In the genomic region with DNA sequence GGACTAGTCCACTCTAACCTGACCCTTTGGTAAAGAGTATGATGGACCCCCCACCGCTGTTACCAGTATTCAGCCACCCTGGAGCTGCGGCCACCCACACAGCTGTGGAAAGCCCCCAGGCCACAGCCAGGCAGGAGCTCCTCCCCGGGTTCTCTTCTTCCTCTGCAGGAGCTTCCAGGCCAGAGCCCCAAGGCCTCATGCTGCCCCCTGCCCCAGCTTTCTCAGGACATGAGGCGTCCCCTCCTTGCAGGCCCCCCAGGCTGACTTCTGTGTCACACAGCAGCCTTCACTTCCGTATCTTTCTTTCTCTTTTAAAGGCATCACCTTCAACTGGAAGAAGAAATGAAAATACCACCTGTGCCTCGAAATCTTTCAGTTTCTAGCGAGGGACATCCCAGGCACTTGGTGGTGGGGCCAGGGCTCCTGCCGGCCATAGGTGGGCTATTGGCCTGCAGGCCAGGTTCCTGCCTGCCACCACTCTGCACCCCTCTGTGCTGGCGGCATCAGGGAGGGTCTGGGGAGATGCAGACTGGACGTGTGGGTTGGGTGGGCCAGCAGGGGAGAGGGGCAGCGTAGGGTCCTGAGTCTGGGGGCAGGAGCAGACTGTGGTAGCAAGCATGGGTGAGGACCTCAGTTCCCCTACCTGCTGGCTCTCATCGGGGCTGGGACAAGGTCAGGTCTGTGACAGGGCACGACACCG, we compare ENCODE assay signal across 8 cellular contexts. TPM values are rescaled to one million over a fixed set of nuclear protein-coding genes. Genes with fewer than 3 reads are reported as not detected.
DNase-seq lines count a peak whose midpoint lies in the region; ATAC-seq and TF ChIP-seq lines count a peak whose summit lies in the region.

No MANE protein-coding gene starts in this region.

- TF ChIP-seq CTCF in heart right ventricle (IDR thresholded peaks at IDR 0.05) (no peak), dorsolateral prefrontal cortex (IDR thresholded peaks at IDR 0.05 in 54 of 56, conservative IDR thresholded peaks at IDR 0.05 in 2 of 56; ENCODE audit: low read depth in 1 of 56, partially characterized antibody in 56 of 56) (no peak), upper lobe of left lung (IDR thresholded peaks at IDR 0.05) (no peak)

- no peak overlapping the region for H4K12ac ChIP-seq in trophoblast cell (ENCODE audit: low read depth, low read length)

- H2BK5ac ChIP-seq in trophoblast cell (ENCODE audit: low read depth, low read length, poor library complexity): no peak overlapping the region

- 73 to 76% methylated on average over 14 of the region's 14 CpGs for WGBS in heart right ventricle, 2 donors
- WGBS in upper lobe of left lung, 2 donors: 70 to 76% methylated on average over 13 to 14 of the region's 14 CpGs
- WGBS in trophoblast cell (ENCODE audit: extremely low coverage, insufficient coverage, insufficient read length): no CpG with 5 or more reads among the region's 14 CpGs

- ATAC-seq in heart right ventricle: no peak
- ATAC-seq in Right ventricle myocardium superior (ENCODE audit: poor library complexity): no peak
- ATAC-seq in HG03135 (IDR thresholded peaks at IDR 0.05; ENCODE audit: unreplicated experiment): peak; percentile 55
- ATAC-seq in upper lobe of left lung (ENCODE audit: low FRiP score in 2 of 2): no peak

- no peak overlapping the region for H2BK12ac ChIP-seq in trophoblast cell (ENCODE audit: low read length)

- peak overlapping the region in 3 of 10 donors; percentile 5 to 37 (median 36) for H3K4me3 ChIP-seq in heart right ventricle
- no peak overlapping the region for H3K4me3 ChIP-seq in dorsolateral prefrontal cortex
- peak overlapping the region in 2 of 4 donors; percentile 21 to 27 for H3K4me3 ChIP-seq in upper lobe of left lung
- H3K4me3 ChIP-seq in trophoblast cell (ENCODE audit: low read depth, low read length): no peak overlapping the region

- no peak overlapping the region for H3K14ac ChIP-seq in trophoblast cell (ENCODE audit: low read length)

- no peak overlapping the region for H2BK120ac ChIP-seq in trophoblast cell (ENCODE audit: insufficient read depth, low read length, poor library complexity)

- intact Hi-C loops in heart right ventricle (cut with DNase I) (no loop called here), Right ventricle myocardium superior (cut with DNase I) (no loop called here), dorsolateral prefrontal cortex (cut with DNase I) (no loop called here)

- no peak overlapping the region for H4K91ac ChIP-seq in trophoblast cell (ENCODE audit: low read depth, low read length)

- no peak overlapping the region for H2AK5ac ChIP-seq in trophoblast cell (ENCODE audit: low read length)

- DNase-seq in heart right ventricle: no peak
- DNase-seq in Right ventricle myocardium superior: no peak
- no peak for DNase-seq in dorsolateral prefrontal cortex
- DNase-seq in upper lobe of left lung: peak in 1 of 2 donors; percentile 39
- no peak for DNase-seq in NCI-H524 treated with DMSO at 0.1 percent for 48 hours (lab: John Stamatoyannopoulos, UW)
- DNase-seq in trophoblast cell: no peak
- DNase-seq in effector CD8-positive, alpha-beta T cell (lab: John Stamatoyannopoulos, UW): no peak

- H3K9me3 ChIP-seq in heart right ventricle: no peaks in the 10 kb centered on the region
- H3K9me3 ChIP-seq in upper lobe of left lung: no peaks in the 10 kb centered on the region
- no peaks in the 10 kb centered on the region for H3K9me3 ChIP-seq in trophoblast cell (ENCODE audit: insufficient read depth, low read depth, low read length)

- no peak overlapping the region for H3K4me2 ChIP-seq in trophoblast cell (ENCODE audit: low read length)

- TF ChIP-seq POLR2A in upper lobe of left lung (IDR thresholded peaks at IDR 0.05): no peak

- H3K4me1 ChIP-seq in heart right ventricle (peaks cover 58 to 100% (median 100%) of the 10 kb centered on the region in 9 donors), upper lobe of left lung (peaks cover 91 to 100% (median 98%) of the 10 kb centered on the region in 4 donors), trophoblast cell (ENCODE audit: control insufficient read depth in 1 of 2, insufficient read depth in 2 of 2, low read length in 2 of 2) (peaks cover 6 to 11% of the 10 kb centered on the region in 2 experiments)

- H3K4ac ChIP-seq in trophoblast cell (ENCODE audit: low read depth, low read length): no peak overlapping the region

- H4K8ac ChIP-seq in trophoblast cell (ENCODE audit: low read depth, low read length): no peak overlapping the region

- H3K36me3 ChIP-seq in heart right ventricle: peaks cover 0 to 26% (median 0%) of the 10 kb centered on the region in 9 donors
- H3K36me3 ChIP-seq in upper lobe of left lung: peaks cover 0 to 18% (median 9%) of the 10 kb centered on the region in 4 donors
- H3K36me3 ChIP-seq in trophoblast cell (ENCODE audit: control insufficient read depth in 1 of 2, insufficient read depth in 2 of 2, low read length in 2 of 2): peaks cover 3 to 15% of the 10 kb centered on the region in 2 experiments

- no peak for TF ChIP-seq EP300 in upper lobe of left lung (IDR thresholded peaks at IDR 0.05)

- H3K79me1 ChIP-seq in trophoblast cell (ENCODE audit: low read length): no peaks in the 10 kb centered on the region

- peaks cover 25% of the 10 kb centered on the region for H3K79me2 ChIP-seq in trophoblast cell (ENCODE audit: control insufficient read depth, insufficient read depth, low read length, poor library complexity)

- H3K27ac ChIP-seq in heart right ventricle: peak overlapping the region in 8 of 10 donors; percentile 6 to 100 (median 82)
- peak overlapping the region in 40 of 59 donors; percentile 3 to 100 (median 50) for H3K27ac ChIP-seq in dorsolateral prefrontal cortex
- H3K27ac ChIP-seq in upper lobe of left lung: peak overlapping the region; percentile 75 to 99 (median 86)
- no peak overlapping the region for H3K27ac ChIP-seq in trophoblast cell (ENCODE audit: low read depth, low read length)

- H3K18ac ChIP-seq in trophoblast cell (ENCODE audit: low read length): no peak overlapping the region

- H2AFZ ChIP-seq in trophoblast cell (ENCODE audit: insufficient read depth, low read length, poor library complexity): no peak overlapping the region

- no peak overlapping the region for H3K9ac ChIP-seq in trophoblast cell (ENCODE audit: low read length)

- no peaks in the 10 kb centered on the region for H3K27me3 ChIP-seq in heart right ventricle
- no peaks in the 10 kb centered on the region for H3K27me3 ChIP-seq in dorsolateral prefrontal cortex
- H3K27me3 ChIP-seq in upper lobe of left lung: no peaks in the 10 kb centered on the region
- H3K27me3 ChIP-seq in trophoblast cell (ENCODE audit: insufficient read depth, low read length): no peaks in the 10 kb centered on the region

- no peak overlapping the region for H3K23ac ChIP-seq in trophoblast cell (ENCODE audit: low read length)

RNA-seq across cellular contexts. Expression of gene KLF13, which starts 19.9 kb away (rescaled TPM):
- 100 to 1,000 TPM in 1 of 10 donors, 10 to 100 TPM in 9; 28.4 to 101 (median 49.4) TPM for total RNA-seq in heart right ventricle
- 10 to 100 TPM; 32.9 to 44.0 TPM for polyA plus RNA-seq in heart right ventricle
- 65.7 TPM for total RNA-seq in Right ventricle myocardium superior
- total RNA-seq in dorsolateral prefrontal cortex: 100 to 1,000 TPM in 101 of 120 experiments, 10 to 100 TPM in 19; 73.4 to 179 (median 116) TPM
- 100 to 1,000 TPM; 103 to 231 (median 147) TPM for total RNA-seq in upper lobe of left lung
- polyA plus RNA-seq in trophoblast cell (2013): 76.0 and 79.4 TPM in 2 replicates
